In genomic region chr14:58426819-58427288, GRCh38 we compare ENCODE assay signal across 8 cellular contexts. TPM values are rescaled to one million over a fixed set of nuclear protein-coding genes. Genes with fewer than 3 reads are reported as not detected.
DNase-seq lines count a peak whose midpoint lies in the region; ATAC-seq and TF ChIP-seq lines count a peak whose summit lies in the region.

No MANE protein-coding gene starts in this region.

- ATAC-seq in CD4-positive, alpha-beta T cell (ENCODE audit: poor library complexity): peak; percentile 8
- ATAC-seq in GM19463 (IDR thresholded peaks at IDR 0.05; ENCODE audit: unreplicated experiment) (peak; percentile 40), IMR-90 (ENCODE audit: low read depth) (peak; percentile 71)

- peak overlapping the region; percentile 86 for H2BK15ac ChIP-seq in IMR-90 (ENCODE audit: low read depth, low read length)

- peak overlapping the region; percentile 96 for H3K4ac ChIP-seq in IMR-90 (ENCODE audit: low read depth, low read length)

- peak; percentile 25 to 55 (median 30) for DNase-seq in CD4-positive, alpha-beta T cell
- peak; percentile 65 for DNase-seq in IMR-90
- DNase-seq in RKO (ENCODE audit: low spot score): peak; percentile 76
- DNase-seq in activated T-helper 2 cell treated with anti-CD3 and anti-CD28 coated beads, Interferon-gamma antibody, Interleukin-2, Interleukin-4, amounts not matched to agents 10 μg/mL and 5 μg/mL and 100 μg/mL, durations not matched to agents 14 hours and 24 hours and 36 hours (ENCODE audit: low spot score): peak; percentile 40
- peak; percentile 44 to 75 for DNase-seq in foreskin fibroblast

- peak overlapping the region; percentile 99 for H3K56ac ChIP-seq in IMR-90 (ENCODE audit: extremely low read depth, insufficient read depth, low read length)

- peak overlapping the region; percentile 86 for H3K23ac ChIP-seq in IMR-90 (ENCODE audit: low read depth, low read length)

- H4K91ac ChIP-seq in IMR-90 (ENCODE audit: insufficient read depth, low read depth, low read length): peak overlapping the region; percentile 95

- no peaks in the 10 kb centered on the region for H4K20me1 ChIP-seq in IMR-90 (ENCODE audit: insufficient read depth, low read length)

- H3K4me3 ChIP-seq in IMR-90 (ENCODE audit: insufficient read depth, low read depth, low read length) (peak overlapping the region; percentile 92), foreskin fibroblast (ENCODE audit: low read depth in 1 of 2, low read length in 2 of 2) (peak overlapping the region; percentile 73 to 97), neutrophil (ENCODE audit: low read depth in 1 of 2, low read length in 1 of 2) (peak overlapping the region; percentile 78 to 92)

- no peaks in the 10 kb centered on the region for H3K9me3 Mint-ChIP-seq in CD4-positive, alpha-beta T cell
- no peaks in the 10 kb centered on the region for H3K9me3 Mint-ChIP-seq in activated T-helper 2 cell treated with anti-CD3 and anti-CD28 coated beads, Interferon-gamma antibody, Interleukin-2, Interleukin-4, amounts not matched to agents 10 μg/mL and 5 μg/mL and 100 μg/mL, durations not matched to agents 14 hours and 24 hours and 36 hours

- H2BK5ac ChIP-seq in IMR-90 (ENCODE audit: low read depth, low read length, poor library complexity, severe bottlenecking): peak overlapping the region; percentile 96

- no peaks in the 10 kb centered on the region for H3K9me3 ChIP-seq in CD4-positive, alpha-beta T cell (ENCODE audit: control insufficient read depth, low read length)
- H3K9me3 ChIP-seq in IMR-90 (ENCODE audit: control insufficient read depth, insufficient read depth, low read length) (no peaks in the 10 kb centered on the region), neutrophil (no peaks in the 10 kb centered on the region)

- peak overlapping the region; percentile 96 for H2BK20ac ChIP-seq in IMR-90 (ENCODE audit: low read depth, low read length)

- no peaks in the 10 kb centered on the region for H3K9me1 ChIP-seq in IMR-90 (ENCODE audit: insufficient read depth, low read length)

- H3K27ac Mint-ChIP-seq in CD4-positive, alpha-beta T cell: peak overlapping the region; percentile 93
- H3K27ac Mint-ChIP-seq in activated T-helper 2 cell treated with anti-CD3 and anti-CD28 coated beads, Interferon-gamma antibody, Interleukin-2, Interleukin-4, amounts not matched to agents 10 μg/mL and 5 μg/mL and 100 μg/mL, durations not matched to agents 14 hours and 24 hours and 36 hours: peak overlapping the region; percentile 99

- no TSS peak for BruUV-seq in IMR-90 (replicated peaks; lab: Mats Ljungman, UMichigan)

- H3K27ac ChIP-seq in CD4-positive, alpha-beta T cell (ENCODE audit: low read depth, low read length): peak overlapping the region; percentile 86
- H3K27ac ChIP-seq in IMR-90 (ENCODE audit: insufficient read depth, low read length) (peak overlapping the region; percentile 93), neutrophil (peak overlapping the region; percentile 90), temporal lobe (ENCODE audit: low read depth, low read length) (peak overlapping the region; percentile 75)

- peak overlapping the region; percentile 97 for H2BK120ac ChIP-seq in IMR-90 (ENCODE audit: low read depth, low read length)

- peak overlapping the region; percentile 98 for H3K9ac ChIP-seq in IMR-90 (ENCODE audit: low read depth, low read length)

- TF ChIP-seq CTCF in CD4-positive, alpha-beta T cell (IDR thresholded peaks at IDR 0.05): no peak
- no peak for TF ChIP-seq CTCF in IMR-90 (conservative IDR thresholded peaks at IDR 0.05; ENCODE audit: low read depth, low read length)
- TF ChIP-seq CTCF in foreskin fibroblast (IDR thresholded peaks at IDR 0.05; ENCODE audit: low read depth, low read length): no peak
- no peak for TF ChIP-seq CTCF in neutrophil (IDR thresholded peaks at IDR 0.05)

- dilution Hi-C loops in IMR-90 (cut with HindIII; ENCODE audit: low sequenced_read_pairs, unreplicated experiment): no loop called here

- H3K14ac ChIP-seq in IMR-90 (replicated peaks; ENCODE audit: low read depth, low read length): peak overlapping the region; percentile 97

- 0 out of 2 replicates have a peak, but pooled peaks cover 2% of the 10 kb centered on the region for H3K36me3 ChIP-seq in IMR-90 (ENCODE audit: control insufficient read depth, insufficient read depth, low read length)
- H3K36me3 ChIP-seq in neutrophil: no peaks in the 10 kb centered on the region

- no peaks in the 10 kb centered on the region for H3K27me3 Mint-ChIP-seq in CD4-positive, alpha-beta T cell
- no peaks in the 10 kb centered on the region for H3K27me3 Mint-ChIP-seq in activated T-helper 2 cell treated with anti-CD3 and anti-CD28 coated beads, Interferon-gamma antibody, Interleukin-2, Interleukin-4, amounts not matched to agents 10 μg/mL and 5 μg/mL and 100 μg/mL, durations not matched to agents 14 hours and 24 hours and 36 hours (ENCODE audit: low read depth)

- H3K27me3 ChIP-seq in CD4-positive, alpha-beta T cell (ENCODE audit: control insufficient read depth, insufficient read depth, low read length): no peaks in the 10 kb centered on the region
- H3K27me3 ChIP-seq in IMR-90 (ENCODE audit: control insufficient read depth, insufficient read depth, low read length): no peaks in the 10 kb centered on the region
- no peaks in the 10 kb centered on the region for H3K27me3 ChIP-seq in neutrophil

- CTCF ChIA-PET in CD4-positive, alpha-beta T cell (lab: Charles Lee): interaction anchor here (4.2 kb wide), 1 partner anchor 31 kb away, joined by 23 read pairs; the partner anchor contains the start of gene TOMM20L
- CTCF ChIA-PET in IMR-90 (lab: Yijun Ruan, JAX): no interaction called here

- in situ Hi-C loops in IMR-90 (cut with MboI; ENCODE audit: low sequenced_read_pairs): no loop called here

- H3K4me1 ChIP-seq in IMR-90 (ENCODE audit: control insufficient read depth, insufficient read depth, low read length): no peaks in the 10 kb centered on the region
- H3K4me1 ChIP-seq in neutrophil (ENCODE audit: control insufficient read depth in 1 of 2, insufficient read depth in 1 of 2, low read depth in 1 of 2, low read length in 1 of 2): peaks cover 17 to 19% of the 10 kb centered on the region in 2 experiments

- intact Hi-C loops in CD4-positive, alpha-beta T cell (cut with DNase I, micrococcal nuclease): loop anchor here (1.0 to 10.0 kb wide), 10 partner anchors 95 to 1162 kb away; partner anchors contain the start of genes AP5M1 (in 2 of the 2), ARID4A (in 2 of the 2), DAAM1 (in 2 of the 2) and EXOC5 (in 2 of the 2)
- intact Hi-C loops in IMR-90 (cut with micrococcal nuclease): loop anchor here (2.0 kb wide), 1 partner anchor 128 kb away; the partner anchor contains the start of gene ARID4A
- intact Hi-C loops in activated T-helper 2 cell treated with anti-CD3 and anti-CD28 coated beads, Interferon-gamma antibody, Interleukin-2, Interleukin-4, amounts not matched to agents 10 μg/mL and 5 μg/mL and 100 μg/mL, durations not matched to agents 14 hours and 24 hours and 36 hours (cut with micrococcal nuclease): loop anchor here (1.0 to 10.0 kb wide), 7 partner anchors 72 to 1852 kb away; partner anchors contain the start of genes ARID4A, DACT1, JKAMP and L3HYPDH

- H2AK9ac ChIP-seq in IMR-90 (replicated peaks; ENCODE audit: low read depth, low read length, poor library complexity): peak overlapping the region; percentile 84

- H3K79me1 ChIP-seq in IMR-90 (ENCODE audit: low read depth in 1 of 2, low read length in 2 of 2): peaks cover 2 to 22% of the 10 kb centered on the region in 2 experiments; a peak in 2 of 4 replicates

- peak overlapping the region; percentile 68 for H3K4me2 ChIP-seq in IMR-90 (ENCODE audit: low read depth, low read length)

- H3K4me3 Mint-ChIP-seq in CD4-positive, alpha-beta T cell: peak overlapping the region; percentile 92
- H3K4me3 Mint-ChIP-seq in activated T-helper 2 cell treated with anti-CD3 and anti-CD28 coated beads, Interferon-gamma antibody, Interleukin-2, Interleukin-4, amounts not matched to agents 10 μg/mL and 5 μg/mL and 100 μg/mL, durations not matched to agents 14 hours and 24 hours and 36 hours (ENCODE audit: low read depth): peak overlapping the region; percentile 94

- peak overlapping the region; percentile 2; the same call in 1 of the 2 replicates for H2AK5ac ChIP-seq in IMR-90 (ENCODE audit: low read depth, low read length)

- peak overlapping the region; percentile 83 for H4K5ac ChIP-seq in IMR-90 (ENCODE audit: low read depth, low read length)

- WGBS in IMR-90 (ENCODE audit: extremely low coverage in 2 of 2, insufficient read length in 1 of 2), 2 experiments: 0% methylated on average over 1 of the region's 31 CpGs; no CpG with 5 or more reads in 1 of the 2 experiments

- POLR2A ChIA-PET in CD4-positive, alpha-beta T cell (lab: Charles Lee): interaction anchor here (0.7 to 3.9 kb wide), 33 partner anchors 10 to 1822 kb away, joined by 3 to 122 read pairs (median 5); partner anchors contain the start of genes ACTR10, AP5M1, ARID4A and DACT1
- POLR2A ChIA-PET in IMR-90 (lab: Charles Lee; ENCODE audit: unreplicated experiment): interaction anchor here (0.6 kb wide), 3 partner anchors 13 to 737 kb away, joined by 3 to 4 read pairs (median 3); no protein-coding TSS in a partner anchor

- H3K36me3 Mint-ChIP-seq in CD4-positive, alpha-beta T cell (ENCODE audit: low read depth): peaks cover 62% of the 10 kb centered on the region
- H3K36me3 Mint-ChIP-seq in activated T-helper 2 cell treated with anti-CD3 and anti-CD28 coated beads, Interferon-gamma antibody, Interleukin-2, Interleukin-4, amounts not matched to agents 10 μg/mL and 5 μg/mL and 100 μg/mL, durations not matched to agents 14 hours and 24 hours and 36 hours (ENCODE audit: low read depth): peaks cover 27% of the 10 kb centered on the region

- peak overlapping the region; percentile 88 for H3K18ac ChIP-seq in IMR-90 (ENCODE audit: low read depth, low read length)

- TF ChIP-seq RAD21 in IMR-90 (IDR thresholded peaks at IDR 0.05; ENCODE audit: low read length): no peak

- H4K8ac ChIP-seq in IMR-90 (ENCODE audit: low read depth in 2 of 2, low read length in 2 of 2): peak overlapping the region; percentile 90 to 98

- H2AFZ ChIP-seq in IMR-90 (replicated peaks; ENCODE audit: low read length, poor library complexity): peak overlapping the region; percentile 95

- H3K4me1 Mint-ChIP-seq in CD4-positive, alpha-beta T cell (ENCODE audit: low read depth): peaks cover 69% of the 10 kb centered on the region
- peaks cover 35% of the 10 kb centered on the region for H3K4me1 Mint-ChIP-seq in activated T-helper 2 cell treated with anti-CD3 and anti-CD28 coated beads, Interferon-gamma antibody, Interleukin-2, Interleukin-4, amounts not matched to agents 10 μg/mL and 5 μg/mL and 100 μg/mL, durations not matched to agents 14 hours and 24 hours and 36 hours (ENCODE audit: low read depth)

- TF ChIP-seq POLR2A in IMR-90 (IDR thresholded peaks at IDR 0.05; ENCODE audit: low read depth, low read length): no peak

RNA-seq across cellular contexts. Expression of gene TIMM9, which starts 0.5 kb away (rescaled TPM):
- total RNA-seq in CD4-positive, alpha-beta T cell: 10 to 100 TPM; 33.1 to 34.9 TPM
- total RNA-seq in IMR-90 (2012; rRNA removed): 27.8 and 49.7 TPM in 2 replicates
- polyA plus RNA-seq in IMR-90 (2012; rRNA removed): 19.2 and 23.7 TPM in 2 replicates
- 16.3 and 19.4 TPM in 2 replicates for polyA plus RNA-seq in IMR-90 (2012; cell fraction: cytosol; rRNA removed)
- polyA plus RNA-seq in IMR-90 (2012; cell fraction: nucleus; rRNA removed; ENCODE audit: low replicate concordance): 2.4 and 14.6 TPM in 2 replicates
- 53.3 and 65.1 TPM in 2 replicates for total RNA-seq in activated T-helper 2 cell treated with anti-CD3 and anti-CD28 coated beads, Interferon-gamma antibody, Interleukin-2, Interleukin-4, amounts not matched to agents 10 μg/mL and 5 μg/mL and 100 μg/mL, durations not matched to agents 14 hours and 24 hours and 36 hours
- 19.2 TPM for total RNA-seq in temporal lobe

RNA-seq across cellular contexts. Expression of gene KIAA0586, which starts 0.7 kb away (rescaled TPM):
- 10 to 100 TPM; 16.5 to 18.2 TPM for total RNA-seq in CD4-positive, alpha-beta T cell
- 36.7 and 44.4 TPM in 2 replicates for total RNA-seq in IMR-90 (2012; rRNA removed)
- 9.4 and 9.5 TPM in 2 replicates for polyA plus RNA-seq in IMR-90 (2012; rRNA removed)
- 1.1 and 2.3 TPM in 2 replicates for polyA plus RNA-seq in IMR-90 (2012; cell fraction: cytosol; rRNA removed)
- 1.6 and 11.4 TPM in 2 replicates for polyA plus RNA-seq in IMR-90 (2012; cell fraction: nucleus; rRNA removed; ENCODE audit: low replicate concordance)
- 23.5 and 24.4 TPM in 2 replicates for total RNA-seq in activated T-helper 2 cell treated with anti-CD3 and anti-CD28 coated beads, Interferon-gamma antibody, Interleukin-2, Interleukin-4, amounts not matched to agents 10 μg/mL and 5 μg/mL and 100 μg/mL, durations not matched to agents 14 hours and 24 hours and 36 hours
- 21.4 TPM for total RNA-seq in temporal lobe

RNA-seq across cellular contexts. Expression of gene TOMM20L, which starts 31.1 kb away (rescaled TPM):
- total RNA-seq in CD4-positive, alpha-beta T cell: under 1 TPM in 1 of 2 experiments, not detected in 1; 0.56 TPM
- total RNA-seq in IMR-90 (2012; rRNA removed) (not detected in 2 replicates), temporal lobe (not detected)
- not detected in 2 replicates for polyA plus RNA-seq in IMR-90 (2012; rRNA removed)
- 1.5 TPM in 1 of 2 replicates, not detected in the other for polyA plus RNA-seq in IMR-90 (2012; cell fraction: cytosol; rRNA removed)
- polyA plus RNA-seq in IMR-90 (2012; cell fraction: nucleus; rRNA removed; ENCODE audit: low replicate concordance): not detected in 2 replicates
- total RNA-seq in activated T-helper 2 cell treated with anti-CD3 and anti-CD28 coated beads, Interferon-gamma antibody, Interleukin-2, Interleukin-4, amounts not matched to agents 10 μg/mL and 5 μg/mL and 100 μg/mL, durations not matched to agents 14 hours and 24 hours and 36 hours: not detected in 2 replicates

Comparison
In these comparisons a context has a peak if more than half of its experiments do, and no peak if none do; other contexts are left out.
1. Peak in every context shown above with its lines: DNase-seq, ATAC-seq, H3K4me3 ChIP-seq and H3K27ac ChIP-seq.
2. ATAC-seq: peak in every context shown above with its lines; median percentile 71 in IMR-90; 40 in GM19463; 8 in CD4-positive, alpha-beta T cell.